1 cellular context compared by ENCODE assay signal in the genomic region with DNA sequence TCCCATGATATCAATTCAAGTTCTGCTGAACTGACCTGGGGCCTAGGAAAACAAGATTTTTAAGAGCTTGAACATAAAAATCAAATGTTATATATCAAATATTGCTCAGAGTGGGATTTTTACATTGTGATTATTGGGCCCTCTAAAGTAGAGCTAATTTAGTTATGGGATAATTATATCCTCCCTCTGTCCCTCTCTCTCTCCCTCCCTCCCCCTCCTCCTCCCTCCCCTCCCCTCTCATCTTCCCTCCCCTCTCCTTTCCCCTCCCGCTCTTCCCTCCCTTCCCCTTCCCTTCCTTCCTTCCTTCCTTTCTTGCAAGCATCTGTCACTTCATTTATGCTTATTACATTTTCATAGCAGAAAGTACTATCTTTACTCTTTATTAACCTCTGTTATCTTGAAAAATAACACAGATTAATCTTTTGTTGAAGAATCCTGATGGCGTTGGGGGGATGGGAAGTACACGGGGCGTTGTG.
TF ChIP-seq lines count a peak whose summit lies in the region.

No MANE protein-coding gene starts in this region.

TF ChIP-seq in SK-N-SH, 30 proteins besides CTCF, POLR2A, EP300 and RAD21:
- TF ChIP-seq SIN3A (IDR thresholded peaks at IDR 0.05; ENCODE audit: borderline replicate concordance, low read depth, low read length) (no peak), JUND (IDR thresholded peaks at IDR 0.05) (no peak), NFIC (IDR thresholded peaks at IDR 0.05; ENCODE audit: borderline replicate concordance) (no peak), FOXM1 (IDR thresholded peaks at IDR 0.05; ENCODE audit: low read depth) (no peak), ELF1 (IDR thresholded peaks at IDR 0.05) (no peak), EZH2phosphoT487 (IDR thresholded peaks at IDR 0.05; ENCODE audit: borderline replicate concordance, low read depth) (no peak), RCOR1 (IDR thresholded peaks at IDR 0.05; ENCODE audit: low read length) (no peak), MXI1 (IDR thresholded peaks at IDR 0.05; ENCODE audit: low read depth, low read length) (no peak)
- TF ChIP-seq, protein P1, sequence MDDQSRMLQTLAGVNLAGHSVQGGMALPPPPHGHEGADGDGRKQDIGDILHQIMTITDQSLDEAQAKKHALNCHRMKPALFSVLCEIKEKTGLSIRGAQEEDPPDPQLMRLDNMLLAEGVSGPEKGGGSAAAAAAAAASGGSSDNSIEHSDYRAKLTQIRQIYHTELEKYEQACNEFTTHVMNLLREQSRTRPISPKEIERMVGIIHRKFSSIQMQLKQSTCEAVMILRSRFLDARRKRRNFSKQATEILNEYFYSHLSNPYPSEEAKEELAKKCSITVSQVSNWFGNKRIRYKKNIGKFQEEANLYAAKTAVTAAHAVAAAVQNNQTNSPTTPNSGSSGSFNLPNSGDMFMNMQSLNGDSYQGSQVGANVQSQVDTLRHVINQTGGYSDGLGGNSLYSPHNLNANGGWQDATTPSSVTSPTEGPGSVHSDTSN (IDR thresholded peaks at IDR 0.05): no peak
- TF ChIP-seq, protein P2, sequence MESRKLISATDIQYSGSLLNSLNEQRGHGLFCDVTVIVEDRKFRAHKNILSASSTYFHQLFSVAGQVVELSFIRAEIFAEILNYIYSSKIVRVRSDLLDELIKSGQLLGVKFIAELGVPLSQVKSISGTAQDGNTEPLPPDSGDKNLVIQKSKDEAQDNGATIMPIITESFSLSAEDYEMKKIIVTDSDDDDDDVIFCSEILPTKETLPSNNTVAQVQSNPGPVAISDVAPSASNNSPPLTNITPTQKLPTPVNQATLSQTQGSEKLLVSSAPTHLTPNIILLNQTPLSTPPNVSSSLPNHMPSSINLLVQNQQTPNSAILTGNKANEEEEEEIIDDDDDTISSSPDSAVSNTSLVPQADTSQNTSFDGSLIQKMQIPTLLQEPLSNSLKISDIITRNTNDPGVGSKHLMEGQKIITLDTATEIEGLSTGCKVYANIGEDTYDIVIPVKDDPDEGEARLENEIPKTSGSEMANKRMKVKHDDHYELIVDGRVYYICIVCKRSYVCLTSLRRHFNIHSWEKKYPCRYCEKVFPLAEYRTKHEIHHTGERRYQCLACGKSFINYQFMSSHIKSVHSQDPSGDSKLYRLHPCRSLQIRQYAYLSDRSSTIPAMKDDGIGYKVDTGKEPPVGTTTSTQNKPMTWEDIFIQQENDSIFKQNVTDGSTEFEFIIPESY (IDR thresholded peaks at IDR 0.05; ENCODE audit: borderline replicate concordance, low read depth): no peak
- TF ChIP-seq, protein P3, sequence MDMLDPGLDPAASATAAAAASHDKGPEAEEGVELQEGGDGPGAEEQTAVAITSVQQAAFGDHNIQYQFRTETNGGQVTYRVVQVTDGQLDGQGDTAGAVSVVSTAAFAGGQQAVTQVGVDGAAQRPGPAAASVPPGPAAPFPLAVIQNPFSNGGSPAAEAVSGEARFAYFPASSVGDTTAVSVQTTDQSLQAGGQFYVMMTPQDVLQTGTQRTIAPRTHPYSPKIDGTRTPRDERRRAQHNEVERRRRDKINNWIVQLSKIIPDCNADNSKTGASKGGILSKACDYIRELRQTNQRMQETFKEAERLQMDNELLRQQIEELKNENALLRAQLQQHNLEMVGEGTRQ (IDR thresholded peaks at IDR 0.05; ENCODE audit: borderline replicate concordance, low read depth, low read length): no peak
